8 cellular contexts compared by ENCODE assay signal in genomic region chr19:6066661-6067646, GRCh38. TPM values are rescaled to one million over a fixed set of nuclear protein-coding genes. Genes with fewer than 3 reads are reported as not detected.
DNase-seq lines count a peak whose midpoint lies in the region; ATAC-seq and TF ChIP-seq lines count a peak whose summit lies in the region.

No MANE protein-coding gene starts in this region.

- peaks cover 13% of the 10 kb centered on the region for H3K79me1 ChIP-seq in mesenchymal stem cell (replicated peaks; ENCODE audit: low read length, poor library complexity, severe bottlenecking)

- TF ChIP-seq CTCF in type B pancreatic cell (conservative IDR thresholded peaks at IDR 0.05) = no peak
- TF ChIP-seq CTCF in GM20000 (IDR thresholded peaks at IDR 0.05; ENCODE audit: extremely low read depth, missing control alignments) = no peak

- H3K4me1 Mint-ChIP-seq in type B pancreatic cell (ENCODE audit: unreplicated experiment) = peaks cover 33% of the 10 kb centered on the region

- DNase-seq in EL (peak; percentile 57), NCI-H128 (lab: John Stamatoyannopoulos, UW; ENCODE audit: unreplicated experiment) (peak; percentile 93), SW480 (ENCODE audit: low spot score) (peak; percentile 65), epidermal melanocyte (ENCODE audit: insufficient read length, low spot score) (peak; percentile 52), mesenchymal stem cell (peak; percentile 99), type B pancreatic cell (ENCODE audit: extremely low spot score, unreplicated experiment) (no peak), GM20000 (ENCODE audit: low spot score) (no peak)

- H3K9ac ChIP-seq in mesenchymal stem cell (ENCODE audit: low read length) = peak overlapping the region; percentile 90

- no peak for ATAC-seq in GM21737 (IDR thresholded peaks at IDR 0.05; ENCODE audit: unreplicated experiment)

- no peaks in the 10 kb centered on the region for H3K27me3 ChIP-seq in mesenchymal stem cell (ENCODE audit: control insufficient read depth in 1 of 2, insufficient read depth in 1 of 2, low read length in 2 of 2)

- peaks cover 9% of the 10 kb centered on the region for H3K36me3 Mint-ChIP-seq in type B pancreatic cell

- H3K27ac Mint-ChIP-seq in type B pancreatic cell = peak overlapping the region; percentile 91

- no peak overlapping the region for H3K4ac ChIP-seq in mesenchymal stem cell (ENCODE audit: low read depth in 1 of 2, low read length in 2 of 2)

- no peak overlapping the region for H4K8ac ChIP-seq in mesenchymal stem cell (ENCODE audit: low read length)

- peak overlapping the region; percentile 18 for H3K4me2 ChIP-seq in mesenchymal stem cell (ENCODE audit: low read length, poor library complexity, severe bottlenecking)

- peak overlapping the region; percentile 69 for H3K27ac ChIP-seq in mesenchymal stem cell (ENCODE audit: low read length, poor library complexity, severe bottlenecking)

- H3K14ac ChIP-seq in mesenchymal stem cell (ENCODE audit: low read length in 2 of 2) = no peak overlapping the region

- H3K18ac ChIP-seq in mesenchymal stem cell (ENCODE audit: low read depth in 1 of 2, low read length in 2 of 2) = no peak overlapping the region

- no peaks in the 10 kb centered on the region for H3K9me3 ChIP-seq in mesenchymal stem cell (ENCODE audit: control insufficient read depth, low read length)

- peaks cover 20% of the 10 kb centered on the region for H3K4me1 ChIP-seq in mesenchymal stem cell (ENCODE audit: control insufficient read depth, insufficient read depth, low read depth, low read length)

- no peak overlapping the region for H4K91ac ChIP-seq in mesenchymal stem cell (ENCODE audit: low read length)

- peak overlapping the region; percentile 67 for H3K4me3 Mint-ChIP-seq in type B pancreatic cell

- H3K9me3 Mint-ChIP-seq in type B pancreatic cell = peaks cover 9% of the 10 kb centered on the region

- H2BK12ac ChIP-seq in mesenchymal stem cell (ENCODE audit: low read length in 2 of 2) = no peak overlapping the region

- H2AK5ac ChIP-seq in mesenchymal stem cell (ENCODE audit: low read length, severe bottlenecking) = peak overlapping the region; percentile 14

- no peak overlapping the region for H3K23ac ChIP-seq in mesenchymal stem cell (ENCODE audit: low read length in 2 of 2)

- no peak overlapping the region for H3K4me3 ChIP-seq in mesenchymal stem cell (ENCODE audit: insufficient read depth in 1 of 2, low read depth in 1 of 2, low read length in 2 of 2)

- H3K36me3 ChIP-seq in mesenchymal stem cell (ENCODE audit: control insufficient read depth in 1 of 2, insufficient read depth in 2 of 2, low read depth in 1 of 2, low read length in 2 of 2) = no peaks in the 10 kb centered on the region

- H2BK5ac ChIP-seq in mesenchymal stem cell (ENCODE audit: low read depth, low read length, poor library complexity, severe bottlenecking) = no peak overlapping the region

- H2BK120ac ChIP-seq in mesenchymal stem cell (ENCODE audit: low read depth, low read length) = no peak overlapping the region

- H3K27me3 Mint-ChIP-seq in type B pancreatic cell = peaks cover 8% of the 10 kb centered on the region

- 54% methylated on average over 17 of the region's 18 CpGs for WGBS in mesenchymal stem cell

- no peak overlapping the region for H2BK15ac ChIP-seq in mesenchymal stem cell (ENCODE audit: low read depth, poor library complexity, severe bottlenecking)

- no peak overlapping the region for H2AFZ ChIP-seq in mesenchymal stem cell (ENCODE audit: low read depth, low read length)

RNA-seq across cellular contexts. Expression of gene RFX2, which starts 43.3 kb away (rescaled TPM):
- polyA plus RNA-seq in mesenchymal stem cell (2013, experiment 1 of 2) = 3.2 TPM
- 2.9 TPM for polyA plus RNA-seq in mesenchymal stem cell (2013, experiment 2 of 2)
- total RNA-seq in type B pancreatic cell (ENCODE audit: low replicate concordance) = 7.0 and 18.0 TPM in 2 replicates

Comparison
In these comparisons a context has a peak if more than half of its experiments do, and no peak if none do; other contexts are left out.
1. DNase-seq: peak in EL (single experiment), NCI-H128 (single experiment), SW480 (single experiment), epidermal melanocyte (single experiment) and mesenchymal stem cell (single experiment); none in type B pancreatic cell (single experiment) and GM20000 (single experiment).